In the genomic region with DNA sequence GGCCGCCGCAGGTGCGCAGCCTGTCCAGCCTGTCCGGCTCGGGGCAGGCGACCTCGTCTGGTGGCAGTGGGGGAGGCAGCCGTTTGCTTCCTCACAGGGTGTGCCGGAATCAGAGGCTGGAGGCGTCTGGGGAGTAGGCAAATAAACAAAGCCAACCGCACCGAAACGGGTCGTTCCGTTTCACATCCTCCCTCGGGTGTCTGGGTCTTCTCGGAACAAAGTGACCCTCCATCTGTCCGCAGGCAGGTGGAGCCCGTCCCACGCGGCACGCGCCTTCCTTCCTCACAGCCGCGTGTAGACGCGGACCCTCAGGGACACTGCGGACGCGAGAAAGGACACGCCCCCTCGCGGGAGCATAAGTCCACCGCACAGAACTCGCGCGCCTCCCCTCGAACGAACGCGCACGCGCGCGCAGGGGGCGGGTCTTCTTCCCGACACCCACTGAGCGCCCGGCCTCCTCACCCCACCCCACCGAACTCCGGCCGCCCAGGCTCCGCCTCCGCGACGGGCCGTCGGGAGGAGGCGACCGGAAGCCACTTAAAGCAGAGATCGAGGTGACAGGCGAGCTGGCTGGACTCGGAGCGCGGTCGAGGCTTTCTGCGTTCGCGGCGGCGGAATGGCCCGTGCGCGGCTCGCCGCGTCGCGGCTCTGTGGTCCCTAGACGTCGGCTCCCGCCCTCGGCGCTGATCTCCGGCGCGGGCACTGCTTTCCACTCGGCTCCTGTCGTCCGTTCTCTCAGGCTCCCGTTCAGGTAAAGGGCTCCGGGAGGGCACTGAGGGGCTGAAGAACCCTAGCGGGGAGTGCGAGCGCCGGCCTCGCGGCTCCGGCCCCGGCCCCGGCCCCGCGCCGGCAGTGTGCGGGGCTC, we compare ENCODE assay signal across 1 cellular context.
A peak's percentile ranks its signal among the peaks of the same experiment; 100 is the strongest.
TF ChIP-seq lines count a peak whose summit lies in the region.

Gene TIPARP, plus strand, starts transcription at position 545 of the 865 bp plus-strand sequence. CDS start 3,108 bp downstream, outside the sequence.

TF ChIP-seq in WTC11, 78 proteins besides CTCF, POLR2A, EP300 and RAD21 (continued from another document):
- peak; percentile 74; the same call in 1 of the 2 replicates for TF ChIP-seq ARID4B (CRISPR knock-in tag; IDR thresholded peaks at IDR 0.05; ENCODE audit: borderline replicate concordance)
- TF ChIP-seq, protein P1, sequence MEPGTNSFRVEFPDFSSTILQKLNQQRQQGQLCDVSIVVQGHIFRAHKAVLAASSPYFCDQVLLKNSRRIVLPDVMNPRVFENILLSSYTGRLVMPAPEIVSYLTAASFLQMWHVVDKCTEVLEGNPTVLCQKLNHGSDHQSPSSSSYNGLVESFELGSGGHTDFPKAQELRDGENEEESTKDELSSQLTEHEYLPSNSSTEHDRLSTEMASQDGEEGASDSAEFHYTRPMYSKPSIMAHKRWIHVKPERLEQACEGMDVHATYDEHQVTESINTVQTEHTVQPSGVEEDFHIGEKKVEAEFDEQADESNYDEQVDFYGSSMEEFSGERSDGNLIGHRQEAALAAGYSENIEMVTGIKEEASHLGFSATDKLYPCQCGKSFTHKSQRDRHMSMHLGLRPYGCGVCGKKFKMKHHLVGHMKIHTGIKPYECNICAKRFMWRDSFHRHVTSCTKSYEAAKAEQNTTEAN (CRISPR knock-in tag; IDR thresholded peaks at IDR 0.05): peak; percentile 66; the same call in 1 of the 2 replicates
- 0 out of 2 replicates have a peak, but pooled peaks have one; percentile 58 for TF ChIP-seq ETV6 (CRISPR knock-in tag; IDR thresholded peaks at IDR 0.05)
- TF ChIP-seq, protein P2, sequence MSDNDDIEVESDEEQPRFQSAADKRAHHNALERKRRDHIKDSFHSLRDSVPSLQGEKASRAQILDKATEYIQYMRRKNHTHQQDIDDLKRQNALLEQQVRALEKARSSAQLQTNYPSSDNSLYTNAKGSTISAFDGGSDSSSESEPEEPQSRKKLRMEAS (CRISPR knock-in tag; IDR thresholded peaks at IDR 0.05): peak; percentile 78
- TF ChIP-seq, protein P3, sequence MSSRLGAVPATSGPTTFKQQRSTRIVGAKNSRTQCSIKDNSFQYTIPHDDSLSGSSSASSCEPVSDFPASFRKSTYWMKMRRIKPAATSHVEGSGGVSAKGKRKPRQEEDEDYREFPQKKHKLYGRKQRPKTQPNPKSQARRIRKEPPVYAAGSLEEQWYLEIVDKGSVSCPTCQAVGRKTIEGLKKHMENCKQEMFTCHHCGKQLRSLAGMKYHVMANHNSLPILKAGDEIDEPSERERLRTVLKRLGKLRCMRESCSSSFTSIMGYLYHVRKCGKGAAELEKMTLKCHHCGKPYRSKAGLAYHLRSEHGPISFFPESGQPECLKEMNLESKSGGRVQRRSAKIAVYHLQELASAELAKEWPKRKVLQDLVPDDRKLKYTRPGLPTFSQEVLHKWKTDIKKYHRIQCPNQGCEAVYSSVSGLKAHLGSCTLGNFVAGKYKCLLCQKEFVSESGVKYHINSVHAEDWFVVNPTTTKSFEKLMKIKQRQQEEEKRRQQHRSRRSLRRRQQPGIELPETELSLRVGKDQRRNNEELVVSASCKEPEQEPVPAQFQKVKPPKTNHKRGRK (CRISPR knock-in tag; IDR thresholded peaks at IDR 0.05; ENCODE audit: borderline replicate concordance): no peak
- peak; percentile 54; the same call in 1 of the 2 replicates for TF ChIP-seq PRRX2 (CRISPR knock-in tag; IDR thresholded peaks at IDR 0.05)
